ENCODE assay signal across 1 cellular context in genomic region chr5:178112545-178112944, GRCh38.
TF ChIP-seq lines count a peak whose summit lies in the region.

No MANE protein-coding gene starts in this region.

TF ChIP-seq in H1, 55 proteins besides CTCF, POLR2A, EP300 and RAD21:
- TF ChIP-seq EGR1 (IDR thresholded peaks at IDR 0.05; ENCODE audit: borderline replicate concordance, low read depth, low read length), result no peak
- TF ChIP-seq KDM1A (IDR thresholded peaks at IDR 0.05; ENCODE audit: borderline replicate concordance, low read length), result peak; percentile 83
- no peak for TF ChIP-seq NANOG (IDR thresholded peaks at IDR 0.05; ENCODE audit: insufficient read depth, low read depth, low read length, poor library complexity, severe bottlenecking)
- TF ChIP-seq TAF1 (IDR thresholded peaks at IDR 0.05; ENCODE audit: low read depth, low read length), result no peak
- no peak for TF ChIP-seq SIX5 (IDR thresholded peaks at IDR 0.05; ENCODE audit: low read depth, low read length)
- no peak for TF ChIP-seq SP4 (IDR thresholded peaks at IDR 0.05; ENCODE audit: low read length)
- no peak for TF ChIP-seq SIN3A (conservative IDR thresholded peaks at IDR 0.05 in 1 of 2, IDR thresholded peaks at IDR 0.05 in 1 of 2; ENCODE audit: low read depth in 1 of 2, low read length in 2 of 2)
- TF ChIP-seq CBX5 (IDR thresholded peaks at IDR 0.05; ENCODE audit: low read depth, low read length), result no peak
- 0 out of 2 replicates have a peak, but pooled peaks have one; percentile 22 for TF ChIP-seq JUND (IDR thresholded peaks at IDR 0.05; ENCODE audit: low read length)
- no peak for TF ChIP-seq RBBP5 (IDR thresholded peaks at IDR 0.05; ENCODE audit: borderline replicate concordance, low read depth, low read length)
- TF ChIP-seq CBX8 (IDR thresholded peaks at IDR 0.05; ENCODE audit: borderline replicate concordance, low read depth, low read length), result no peak
- no peak for TF ChIP-seq CHD1 (IDR thresholded peaks at IDR 0.05; ENCODE audit: low read depth, low read length)
TF ChIP-seq in H1: peak in this region for 2.
